Comparison of ENCODE assay signal across 1 cellular context in genomic region chr17:57092779-57093178, GRCh38.
TF ChIP-seq lines count a peak whose summit lies in the region.

No MANE protein-coding gene starts in this region.

TF ChIP-seq in GM12878, 131 proteins besides CTCF, POLR2A, EP300 and RAD21 (continued from another document):
- no peak for TF ChIP-seq CEBPZ (IDR thresholded peaks at IDR 0.05; ENCODE audit: low read depth, low read length)
- TF ChIP-seq FOS (IDR thresholded peaks at IDR 0.05; ENCODE audit: borderline replicate concordance, extremely low read depth, insufficient read length) = no peak
- no peak for TF ChIP-seq MTA2 (IDR thresholded peaks at IDR 0.05; ENCODE audit: low read depth)
